In the genomic region with DNA sequence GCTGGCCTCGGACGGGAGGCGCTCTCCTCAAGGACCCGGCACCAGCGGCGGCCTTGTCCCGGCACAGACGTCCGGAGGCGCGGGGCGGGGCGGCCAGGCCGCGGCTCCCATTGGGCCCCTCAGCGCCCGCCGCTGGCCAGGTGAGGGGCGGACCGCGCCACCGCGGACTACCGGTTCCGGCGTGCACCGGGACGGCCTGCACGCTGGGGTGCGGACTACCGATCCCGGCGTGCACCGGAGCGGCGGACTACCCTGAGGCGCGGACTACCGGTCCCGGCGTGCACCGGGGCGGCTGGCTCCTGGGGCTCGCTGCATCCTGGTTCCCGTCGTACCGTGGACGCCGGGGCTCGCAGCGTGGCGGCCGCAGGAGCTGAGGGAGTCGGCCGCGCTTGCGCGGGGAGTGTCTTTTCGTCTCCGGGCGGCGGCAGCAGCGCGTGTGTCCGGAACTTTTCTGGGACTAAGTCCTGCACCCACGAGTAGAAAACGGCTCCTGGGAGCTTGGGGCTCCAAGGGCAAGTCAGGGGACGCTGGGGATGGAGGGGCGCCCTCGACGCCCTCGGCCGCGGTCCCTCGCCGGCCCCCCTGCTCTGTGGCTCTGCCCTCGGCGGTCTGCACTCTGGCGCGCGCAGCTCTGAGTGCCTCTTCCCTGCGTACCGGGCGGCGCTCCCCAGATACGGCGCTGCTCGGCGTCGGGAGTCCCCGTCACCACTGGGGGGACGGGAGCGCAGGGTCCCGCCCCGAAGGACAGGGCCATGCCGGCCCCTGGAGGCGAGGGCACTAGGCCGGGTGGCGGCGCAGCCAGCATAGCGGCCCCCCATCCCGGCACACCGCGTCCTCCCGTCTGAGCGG, we compare ENCODE assay signal across 1 cellular context.
TF ChIP-seq lines count a peak whose summit lies in the region.

A gene (minus strand): TSS at position 86 of the 849 bp plus-strand sequence. CDS start 206 bp downstream, outside the sequence.

TF ChIP-seq in GM23338, 12 proteins besides CTCF, POLR2A, EP300 and RAD21 (continued from another document):
- TF ChIP-seq CREB1 (CRISPR knock-in tag; IDR thresholded peaks at IDR 0.05; ENCODE audit: low read depth): peak; percentile 71
